ENCODE assay signal across 10 cellular contexts in genomic region chr6:52976591-52977035, GRCh38. TPM values are rescaled to one million over a fixed set of nuclear protein-coding genes. Genes with fewer than 3 reads are reported as not detected.
A peak's percentile ranks its signal among the peaks of the same experiment; 100 is the strongest.
DNase-seq lines count a peak whose midpoint lies in the region; ATAC-seq and TF ChIP-seq lines count a peak whose summit lies in the region.
"Had no signal": no experiment of that assay in that cellular context is flagged by ENCODE, and none has a peak within 500 bp of the region (broad histone marks: within the 10 kb centered on the region; RNA-seq: fewer than 3 reads in every experiment).

No MANE protein-coding gene starts in this region.

- peak; percentile 53 for DNase-seq in activated T-cell treated with anti-CD3 and anti-CD28 coated beads, Interleukin-2, amount 50 U/mL, for 24 hours
- DNase-seq in activated T-cell treated with anti-CD3 and anti-CD28 coated beads for 4 hours (no peak), stomach (peak; percentile 83), posterior vena cava (ENCODE audit: low spot score) (no peak), kidney glomerular epithelial cell (lab: John Stamatoyannopoulos, UW) (no peak), HAP-1 (ENCODE audit: low spot score in 2 of 2) (no peak)

- WGBS in stomach, 5 donors, result 31 to 51% (median 39%) methylated on average over 3 of the region's 3 CpGs

- H3K36me3 ChIP-seq in stomach, result peaks cover 0 to under 1% (median 0%) of the 10 kb centered on the region in 4 donors
- H3K36me3 ChIP-seq in HAP-1 (replicated peaks), result peaks cover 5% of the 10 kb centered on the region
- H3K36me3 ChIP-seq: BLaER1 treated with 17β-estradiol and CSF1 and Interleukin-3, amounts not matched to agents 10 nM and 100 nM had no signal

- H3K27me3 ChIP-seq in stomach, result no peaks in the 10 kb centered on the region
- no peaks in the 10 kb centered on the region for H3K27me3 ChIP-seq in HAP-1 (ENCODE audit: low read depth)

- no peaks in the 10 kb centered on the region for H3K36me3 Mint-ChIP-seq in activated T-cell treated with anti-CD3 and anti-CD28 coated beads, Interleukin-2, amount 50 U/mL, for 24 hours (ENCODE audit: low read depth)
- no peaks in the 10 kb centered on the region for H3K36me3 Mint-ChIP-seq in activated T-helper 17 cell treated with anti-CD3 and anti-CD28 coated beads, Interleukin-2, amount 50 U/mL, for 72 hours (ENCODE audit: low read depth)

- intact Hi-C loops in stomach (cut with DNase I; ENCODE audit: low total_unique reads), result no loop called here
- intact Hi-C loops in posterior vena cava (cut with DNase I), result no loop called here

- peak overlapping the region; percentile 85 for H3K27ac Mint-ChIP-seq in activated T-cell treated with anti-CD3 and anti-CD28 coated beads, Interleukin-2, amount 50 U/mL, for 24 hours
- peak overlapping the region; percentile 86 for H3K27ac Mint-ChIP-seq in activated T-helper 17 cell treated with anti-CD3 and anti-CD28 coated beads, Interleukin-2, amount 50 U/mL, for 72 hours

- peaks cover 8% of the 10 kb centered on the region for H3K27me3 Mint-ChIP-seq in activated T-cell treated with anti-CD3 and anti-CD28 coated beads, Interleukin-2, amount 50 U/mL, for 24 hours
- peaks cover 5% of the 10 kb centered on the region for H3K27me3 Mint-ChIP-seq in activated T-helper 17 cell treated with anti-CD3 and anti-CD28 coated beads, Interleukin-2, amount 50 U/mL, for 72 hours

- peak overlapping the region; percentile 35 for H3K4me3 Mint-ChIP-seq in activated T-cell treated with anti-CD3 and anti-CD28 coated beads, Interleukin-2, amount 50 U/mL, for 24 hours
- peak overlapping the region; percentile 50 for H3K4me3 Mint-ChIP-seq in activated T-helper 17 cell treated with anti-CD3 and anti-CD28 coated beads, Interleukin-2, amount 50 U/mL, for 72 hours

- H3K4me1 Mint-ChIP-seq in activated T-cell treated with anti-CD3 and anti-CD28 coated beads, Interleukin-2, amount 50 U/mL, for 24 hours (ENCODE audit: low read depth), result peaks cover 43% of the 10 kb centered on the region
- H3K4me1 Mint-ChIP-seq in activated T-helper 17 cell treated with anti-CD3 and anti-CD28 coated beads, Interleukin-2, amount 50 U/mL, for 72 hours, result no peaks in the 10 kb centered on the region

- in situ Hi-C loops in HAP-1 (cut with MboI; ENCODE audit: low sequenced_read_pairs), result no loop called here

- H3K4me3 ChIP-seq in stomach (no peak overlapping the region), HAP-1 (no peak overlapping the region)
- H3K4me3 ChIP-seq: BLaER1 treated with 17β-estradiol and CSF1 and Interleukin-3, amounts not matched to agents 10 nM and 100 nM had no signal

- TF ChIP-seq CTCF in stomach (IDR thresholded peaks at IDR 0.05), result no peak

- H3K27ac ChIP-seq in stomach, result peak overlapping the region; percentile 54 to 86 (median 62)
- H3K27ac ChIP-seq: KMS-11 had no signal

- H3K9me3 ChIP-seq in stomach (no peaks in the 10 kb centered on the region), HAP-1 (no peaks in the 10 kb centered on the region)

- no peak for TF ChIP-seq POLR2A in stomach (IDR thresholded peaks at IDR 0.05)

- no peak for TF ChIP-seq EP300 in stomach (IDR thresholded peaks at IDR 0.05)

- peak; percentile 87 for ATAC-seq in HG03095 (IDR thresholded peaks at IDR 0.05; ENCODE audit: unreplicated experiment)
- ATAC-seq in activated T-helper 17 cell treated with anti-CD3 and anti-CD28 coated beads, Interleukin-2, amount 50 U/mL, for 72 hours (replicated peaks), result peak; percentile 93

- no peaks in the 10 kb centered on the region for H3K9me3 Mint-ChIP-seq in activated T-cell treated with anti-CD3 and anti-CD28 coated beads, Interleukin-2, amount 50 U/mL, for 24 hours
- no peaks in the 10 kb centered on the region for H3K9me3 Mint-ChIP-seq in activated T-helper 17 cell treated with anti-CD3 and anti-CD28 coated beads, Interleukin-2, amount 50 U/mL, for 72 hours

- H3K4me1 ChIP-seq in stomach (peaks cover 0 to 27% (median 11%) of the 10 kb centered on the region in 4 donors), HAP-1 (no peaks in the 10 kb centered on the region; the same call in 1 of the 2 replicates)

RNA-seq across cellular contexts. Expression of gene GSTA4, which starts 18.5 kb away (rescaled TPM):
- total RNA-seq in activated T-helper 17 cell treated with anti-CD3 and anti-CD28 coated beads, Interleukin-2, amount 50 U/mL, for 72 hours, result 1 to 10 TPM in 1 of 2 donors, under 1 TPM in 1; 0.56 to 5.2 TPM
- total RNA-seq in stomach (100 to 1,000 TPM in 2 of 5 donors, 10 to 100 TPM in 2, 1 to 10 TPM in 1; 5.2 to 105 (median 62.4) TPM), posterior vena cava (10 to 100 TPM; 13.1 to 26.2 TPM)
- 10 to 100 TPM; 41.6 to 54.8 (median 42.7) TPM for polyA plus RNA-seq in stomach

Comparison
In these comparisons a context has a peak if more than half of its experiments do, and no peak if none do; other contexts are left out.
1. DNase-seq: peak in activated T-cell treated with anti-CD3 and anti-CD28 coated beads, Interleukin-2, amount 50 U/mL, for 24 hours (single experiment) and stomach (single experiment); none in activated T-cell treated with anti-CD3 and anti-CD28 coated beads for 4 hours (single experiment), posterior vena cava (single experiment), kidney glomerular epithelial cell (single experiment) and HAP-1 (0 of 2).